In the genomic region with DNA sequence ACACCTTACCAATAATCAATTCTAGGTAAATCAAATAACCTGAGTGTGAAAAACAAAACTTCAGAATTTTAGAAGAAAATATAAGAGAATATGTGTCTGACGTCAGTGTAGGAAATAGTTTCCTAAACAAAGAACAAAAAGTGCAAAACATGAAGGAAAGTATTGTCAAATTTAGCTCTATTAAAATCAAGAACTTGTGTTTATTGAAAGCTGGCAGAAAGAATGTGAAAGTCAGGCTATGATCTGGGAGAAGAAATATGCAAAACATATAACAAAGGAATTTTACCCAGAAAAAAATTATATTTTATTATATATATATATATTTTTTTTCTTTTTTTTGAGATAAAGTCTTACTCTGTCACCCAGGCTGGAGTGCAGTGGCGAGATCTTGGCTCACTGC, we compare ENCODE assay signal across 21 cellular contexts.
DNase-seq lines count a peak whose midpoint lies in the region; ATAC-seq and TF ChIP-seq lines count a peak whose summit lies in the region.
"Had no signal": no experiment of that assay in that cellular context is flagged by ENCODE, and none has a peak within 500 bp of the region (broad histone marks: within the 10 kb centered on the region; RNA-seq: fewer than 3 reads in every experiment).

No MANE protein-coding gene starts in this region.

- H3K36me3 ChIP-seq in GM23248 (ENCODE audit: low read depth), result no peaks in the 10 kb centered on the region
- no peaks in the 10 kb centered on the region for H3K36me3 ChIP-seq in endodermal cell (ENCODE audit: control insufficient read depth, insufficient read depth, low read length)
- H3K36me3 ChIP-seq: BLaER1 treated with 17β-estradiol and CSF1 and Interleukin-3, amounts not matched to agents 10 nM and 100 nM had no signal

- no peaks in the 10 kb centered on the region for H4K20me1 ChIP-seq in GM23248 (ENCODE audit: insufficient read depth)
- H4K20me1 ChIP-seq: BLaER1 treated with 17β-estradiol and CSF1 and Interleukin-3, amounts not matched to agents 10 nM and 100 nM had no signal

- no peaks in the 10 kb centered on the region for H3K27me3 ChIP-seq in GM23248 (replicated peaks; ENCODE audit: insufficient read depth)
- H3K27me3 ChIP-seq in endodermal cell (ENCODE audit: control insufficient read depth, insufficient read depth, low read length, poor library complexity, severe bottlenecking), result no peaks in the 10 kb centered on the region
- H3K27me3 ChIP-seq: BLaER1 treated with 17β-estradiol and CSF1 and Interleukin-3, amounts not matched to agents 10 nM and 100 nM had no signal

- H3K4me3 Mint-ChIP-seq in endodermal cell, result no peak overlapping the region
- H3K4me3 Mint-ChIP-seq: B cell; CD8-positive, alpha-beta T cell; HFFc6 had no signal

- peaks cover 3% of the 10 kb centered on the region for H3K9me3 Mint-ChIP-seq in endodermal cell
- H3K9me3 Mint-ChIP-seq: CD8-positive, alpha-beta T cell; HFFc6 had no signal

- peaks cover 3% of the 10 kb centered on the region for H3K27me3 Mint-ChIP-seq in endodermal cell (ENCODE audit: insufficient read depth)
- H3K27me3 Mint-ChIP-seq: B cell had no signal

- TF ChIP-seq CTCF in choroid plexus epithelial cell (conservative IDR thresholded peaks at IDR 0.05; ENCODE audit: low read depth, low read length) (no peak), endodermal cell (conservative IDR thresholded peaks at IDR 0.05) (no peak)

- no peaks in the 10 kb centered on the region for H3K9me3 ChIP-seq in GM23248 (ENCODE audit: low read depth)
- H3K9me3 ChIP-seq in endodermal cell (ENCODE audit: control insufficient read depth, low read length), result no peaks in the 10 kb centered on the region
- H3K9me3 ChIP-seq: BLaER1 treated with 17β-estradiol and CSF1 and Interleukin-3, amounts not matched to agents 10 nM and 100 nM had no signal

- ATAC-seq in GM18502 (IDR thresholded peaks at IDR 0.05; ENCODE audit: poor library complexity, unreplicated experiment), result no peak
- ATAC-seq: CD8-positive, alpha-beta T cell; GM12878; HCT116; K562 had no signal

- no peaks in the 10 kb centered on the region for H3F3A ChIP-seq in GM23248 (ENCODE audit: insufficient read depth)

- H3K4me2 ChIP-seq in GM23248 (ENCODE audit: unreplicated experiment), result no peak overlapping the region
- H3K4me2 ChIP-seq: BLaER1 treated with 17β-estradiol and CSF1 and Interleukin-3, amounts not matched to agents 10 nM and 100 nM had no signal

- H3K27ac ChIP-seq in GM23248, result no peak overlapping the region
- no peak overlapping the region for H3K27ac ChIP-seq in endodermal cell (ENCODE audit: low read depth, low read length)
- H3K27ac ChIP-seq: BLaER1 treated with 17β-estradiol and CSF1 and Interleukin-3, amounts not matched to agents 10 nM and 100 nM; HL-60 had no signal

- H3K4me1 Mint-ChIP-seq in endodermal cell, result peaks cover 18% of the 10 kb centered on the region
- H3K4me1 Mint-ChIP-seq: B cell had no signal

- in situ Hi-C loops in GM23248 (cut with MboI), result no loop called here

- H3K9me2 ChIP-seq in GM23248 (ENCODE audit: insufficient read depth), result no peaks in the 10 kb centered on the region

- H3K4me1 ChIP-seq in GM23248 (ENCODE audit: insufficient read depth) (no peaks in the 10 kb centered on the region), endodermal cell (ENCODE audit: control insufficient read depth, insufficient read depth, low read length) (peaks cover 5% of the 10 kb centered on the region)

- no peaks in the 10 kb centered on the region for H3K79me2 ChIP-seq in GM23248 (ENCODE audit: insufficient read depth)

- 61 to 66% methylated on average over 2 of the region's 2 CpGs for WGBS in GM23248 (ENCODE audit: low coverage in 1 of 2, low lambda C conversion rate in 2 of 2, missing lambda C conversion rate in 2 of 2), 2 experiments
- WGBS in endodermal cell (ENCODE audit: insufficient coverage in 1 of 2, insufficient read length in 1 of 2), 2 experiments, result 89 to 100% methylated on average over 1 to 2 of the region's 2 CpGs

- no peak overlapping the region for H3K27ac Mint-ChIP-seq in endodermal cell
- H3K27ac Mint-ChIP-seq: B cell; CD8-positive, alpha-beta T cell; HFFc6 had no signal

- H2AFZ ChIP-seq in GM23248, result no peak overlapping the region

- no peak overlapping the region for H3K4me3 ChIP-seq in GM23248
- no peak overlapping the region for H3K4me3 ChIP-seq in choroid plexus epithelial cell (ENCODE audit: low read depth, low read length)
- H3K4me3 ChIP-seq in endodermal cell (ENCODE audit: low read length), result no peak overlapping the region
- H3K4me3 ChIP-seq: BLaER1 treated with 17β-estradiol and CSF1 and Interleukin-3, amounts not matched to agents 10 nM and 100 nM; GM12878; K562 had no signal

- no peaks in the 10 kb centered on the region for H3K36me3 Mint-ChIP-seq in endodermal cell (ENCODE audit: low read depth)
- H3K36me3 Mint-ChIP-seq: CD8-positive, alpha-beta T cell had no signal

- DNase-seq in GM23248 (peak; percentile 24), choroid plexus epithelial cell (ENCODE audit: low read depth) (peak; percentile 28), fibroblast of peridontal ligament (ENCODE audit: extremely low read depth) (peak; percentile 61), endodermal cell (no peak), Ammon's horn (ENCODE audit: low spot score) (no peak), NCI-H2081 treated with DMSO at 0.1 percent for 48 hours (lab: John Stamatoyannopoulos, UW) (no peak)
- DNase-seq: ACHN; Calu3; CD8-positive, alpha-beta T cell; DMS79 treated with DMSO at 0.1 percent for 48 hours; GF-D8; GOT3; H7; HFFc6 had no signal

- H3K9ac ChIP-seq in GM23248 (no peak overlapping the region), endodermal cell (ENCODE audit: extremely low read depth, low read length, poor library complexity, severe bottlenecking) (no peak overlapping the region)
- H3K9ac ChIP-seq: BLaER1 treated with 17β-estradiol and CSF1 and Interleukin-3, amounts not matched to agents 10 nM and 100 nM had no signal

Comparison
In these comparisons a context has a peak if more than half of its experiments do, and no peak if none do; other contexts are left out.
1. DNase-seq: peak in GM23248 (single experiment), choroid plexus epithelial cell (single experiment) and fibroblast of peridontal ligament (single experiment); none in endodermal cell (single experiment), Ammon's horn (single experiment) and NCI-H2081 treated with DMSO at 0.1 percent for 48 hours (single experiment).